29 cellular contexts compared by ENCODE assay signal in genomic region chr15:92674347-92674746, GRCh38.
"Had no signal": no experiment of that assay in that cellular context is flagged by ENCODE, and none has a peak within 500 bp of the region (broad histone marks: within the 10 kb centered on the region; RNA-seq: fewer than 3 reads in every experiment).

No MANE protein-coding gene starts in this region.

- H3K27ac Mint-ChIP-seq: stimulated activated effector memory CD8-positive, alpha-beta T cell treated with anti-CD3 and anti-CD28 coated beads, Interleukin-12 subunit alpha, Interleukin-12 subunit beta, amount 100 ng/mL, for 72 hours; stimulated activated memory B cell treated with anti-CD40 and anti-IgM and Interleukin-4, amounts not matched to agents 10 μg/mL and 1 μg/mL and 100 μg/mL, for 72 hours; stimulated activated naive B cell treated with anti-CD40 and anti-IgM and Interleukin-4, amounts not matched to agents 10 μg/mL and 1 μg/mL and 100 μg/mL, for 72 hours; stimulated activated naive CD8-positive, alpha-beta T cell treated with anti-CD3 and anti-CD28 coated beads, Interleukin-15, amount 100 ng/mL, for 72 hours; stimulated activated naive CD8-positive, alpha-beta T cell treated with anti-CD3 and anti-CD28 coated beads, Interleukin-15, Interleukin-2, amounts not matched to agents 100 ng/mL and 50 ng/mL, for 24 hours; type B pancreatic cell had no signal

- H3K4me3 ChIP-seq: stomach, suprapubic skin, testis, thoracic aorta, thyroid gland, tibial artery, tibial nerve, transverse colon, upper lobe of left lung, upper lobe of right lung, uterus, vagina had no signal

- H3K4me3 Mint-ChIP-seq: stimulated activated effector memory CD8-positive, alpha-beta T cell treated with anti-CD3 and anti-CD28 coated beads, Interleukin-12 subunit alpha, Interleukin-12 subunit beta, amount 100 ng/mL, for 72 hours; stimulated activated memory B cell treated with anti-CD40 and anti-IgM and Interleukin-4, amounts not matched to agents 10 μg/mL and 1 μg/mL and 100 μg/mL, for 72 hours; stimulated activated naive B cell treated with anti-CD40 and anti-IgM and Interleukin-4, amounts not matched to agents 10 μg/mL and 1 μg/mL and 100 μg/mL, for 72 hours; stimulated activated naive CD8-positive, alpha-beta T cell treated with anti-CD3 and anti-CD28 coated beads, Interleukin-15, amount 100 ng/mL, for 72 hours; stimulated activated naive CD8-positive, alpha-beta T cell treated with anti-CD3 and anti-CD28 coated beads, Interleukin-15, Interleukin-2, amounts not matched to agents 100 ng/mL and 50 ng/mL, for 24 hours; type B pancreatic cell had no signal

- FAIRE-seq: urothelium cell line had no signal

- H3K4me1 ChIP-seq: stomach, suprapubic skin, testis, thyroid gland, tibial artery, tibial nerve, transverse colon, upper lobe of left lung, upper lobe of right lung, uterus, vagina had no signal

- H3K36me3 Mint-ChIP-seq: stimulated activated effector memory CD8-positive, alpha-beta T cell treated with anti-CD3 and anti-CD28 coated beads, Interleukin-12 subunit alpha, Interleukin-12 subunit beta, amount 100 ng/mL, for 72 hours; stimulated activated memory B cell treated with anti-CD40 and anti-IgM and Interleukin-4, amounts not matched to agents 10 μg/mL and 1 μg/mL and 100 μg/mL, for 72 hours; stimulated activated naive B cell treated with anti-CD40 and anti-IgM and Interleukin-4, amounts not matched to agents 10 μg/mL and 1 μg/mL and 100 μg/mL, for 72 hours; type B pancreatic cell had no signal

- H3K27me3 Mint-ChIP-seq: stimulated activated naive CD8-positive, alpha-beta T cell treated with anti-CD3 and anti-CD28 coated beads, Interleukin-15, amount 100 ng/mL, for 72 hours had no signal

- DNase-seq: stimulated activated CD4-positive, alpha-beta T cell treated with anti-CD3 and anti-CD28 coated beads, Interleukin-2, amount 100 ng/mL, for 48 hours; stimulated activated CD4-positive, alpha-beta T cell treated with anti-CD3 and anti-CD28 coated beads, Interleukin-4, amount 100 ng/mL, for 1 hour; stimulated activated CD4-positive, alpha-beta T cell treated with anti-CD3 and anti-CD28 coated beads, Interleukin-4, amount 100 ng/mL, for 24 hours; stimulated activated CD4-positive, alpha-beta T cell treated with anti-CD3 and anti-CD28 coated beads, Interleukin-4, amount 100 ng/mL, for 4 hours; stimulated activated CD8-positive, alpha-beta memory T cell treated with anti-CD3 and anti-CD28 coated beads, Interleukin-4, amount 100 ng/mL, for 48 hours; stimulated activated naive B cell treated with anti-CD40 and anti-IgM and Interleukin-4, amounts not matched to agents 10 μg/mL and 1 μg/mL and 100 μg/mL, for 72 hours; stimulated activated naive CD4-positive, alpha-beta T cell; stimulated activated naive CD4-positive, alpha-beta T cell treated with Interleukin-2 at 50 U/mL for 16 hours; stimulated activated naive CD8-positive, alpha-beta T cell treated with anti-CD3 and anti-CD28 coated beads, Interleukin-15, amount 100 ng/mL, for 72 hours; stimulated activated naive CD8-positive, alpha-beta T cell treated with anti-CD3 and anti-CD28 coated beads, Interleukin-15, Interleukin-2, amounts not matched to agents 100 U/mL and 50 U/mL, for 24 hours; stomach; substantia nigra; testis; thyroid gland; tibial artery; transverse colon; trophoblast cell; upper lobe of left lung; upper lobe of right lung; uterus had no signal

- H3K9me3 Mint-ChIP-seq: stimulated activated effector memory CD8-positive, alpha-beta T cell treated with anti-CD3 and anti-CD28 coated beads, Interleukin-12 subunit alpha, Interleukin-12 subunit beta, amount 100 ng/mL, for 72 hours; stimulated activated memory B cell treated with anti-CD40 and anti-IgM and Interleukin-4, amounts not matched to agents 10 μg/mL and 1 μg/mL and 100 μg/mL, for 72 hours; stimulated activated naive B cell treated with anti-CD40 and anti-IgM and Interleukin-4, amounts not matched to agents 10 μg/mL and 1 μg/mL and 100 μg/mL, for 72 hours; stimulated activated naive CD8-positive, alpha-beta T cell treated with anti-CD3 and anti-CD28 coated beads, Interleukin-15, amount 100 ng/mL, for 72 hours; stimulated activated naive CD8-positive, alpha-beta T cell treated with anti-CD3 and anti-CD28 coated beads, Interleukin-15, Interleukin-2, amounts not matched to agents 100 ng/mL and 50 ng/mL, for 24 hours; type B pancreatic cell had no signal

- H3K36me3 ChIP-seq: stomach, suprapubic skin, thoracic aorta, thyroid gland, tibial artery, tibial nerve, transverse colon, upper lobe of left lung, upper lobe of right lung, uterus, vagina had no signal

- H3K27me3 ChIP-seq: stomach, suprapubic skin, testis, thyroid gland, tibial artery, tibial nerve, transverse colon, upper lobe of left lung, upper lobe of right lung, uterus, vagina had no signal

- H3K4me1 Mint-ChIP-seq: stimulated activated effector memory CD8-positive, alpha-beta T cell treated with anti-CD3 and anti-CD28 coated beads, Interleukin-12 subunit alpha, Interleukin-12 subunit beta, amount 100 ng/mL, for 72 hours; stimulated activated memory B cell treated with anti-CD40 and anti-IgM and Interleukin-4, amounts not matched to agents 10 μg/mL and 1 μg/mL and 100 μg/mL, for 72 hours; stimulated activated naive B cell treated with anti-CD40 and anti-IgM and Interleukin-4, amounts not matched to agents 10 μg/mL and 1 μg/mL and 100 μg/mL, for 72 hours; stimulated activated naive CD8-positive, alpha-beta T cell treated with anti-CD3 and anti-CD28 coated beads, Interleukin-15, amount 100 ng/mL, for 72 hours had no signal

- H3K9me3 ChIP-seq: stomach, suprapubic skin, testis, thoracic aorta, thyroid gland, tibial artery, tibial nerve, transverse colon, upper lobe of left lung, upper lobe of right lung, uterus, vagina had no signal

- ATAC-seq: stimulated activated effector memory CD8-positive, alpha-beta T cell treated with anti-CD3 and anti-CD28 coated beads, Interleukin-12 subunit alpha, Interleukin-12 subunit beta, amount 100 ng/mL, for 72 hours; stimulated activated memory B cell treated with anti-CD40 and anti-IgM and Interleukin-4, amounts not matched to agents 10 μg/mL and 1 μg/mL and 100 μg/mL, for 72 hours; stimulated activated naive B cell treated with anti-CD40 and anti-IgM and Interleukin-4, amounts not matched to agents 10 μg/mL and 1 μg/mL and 100 μg/mL, for 72 hours; stimulated activated naive CD8-positive, alpha-beta T cell treated with anti-CD3 and anti-CD28 coated beads, Interleukin-15, amount 100 ng/mL, for 72 hours; stimulated activated naive CD8-positive, alpha-beta T cell treated with anti-CD3 and anti-CD28 coated beads, Interleukin-15, Interleukin-2, amounts not matched to agents 100 U/mL and 50 U/mL, for 24 hours; upper lobe of right lung had no signal

- H3K27ac ChIP-seq: stomach, suprapubic skin, testis, thoracic aorta, thyroid gland, tibial artery, tibial nerve, transverse colon, upper lobe of left lung, upper lobe of right lung, uterus, vagina had no signal
